In the genomic region with DNA sequence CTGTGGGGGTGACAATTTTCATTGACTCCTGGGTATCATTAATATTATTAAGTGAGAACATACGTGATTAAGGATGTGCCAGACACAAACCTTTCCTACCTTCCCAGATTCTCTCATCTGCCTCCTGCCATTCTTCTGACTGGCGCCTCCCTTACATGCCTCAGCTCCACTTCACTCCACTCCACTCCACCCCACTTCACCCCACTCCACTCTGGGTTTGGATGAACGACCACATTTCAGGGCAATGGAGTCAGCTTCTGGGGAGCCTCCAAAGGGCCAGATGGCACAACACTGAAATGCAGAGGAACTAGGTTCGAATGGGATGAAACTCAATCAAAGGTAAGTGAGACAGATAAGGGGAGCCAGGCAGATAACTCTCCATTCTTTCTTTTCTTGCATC, we compare ENCODE assay signal across 18 cellular contexts. TPM values are rescaled to one million over a fixed set of nuclear protein-coding genes. Genes with fewer than 3 reads are reported as not detected.
DNase-seq lines count a peak whose midpoint lies in the region; ATAC-seq and TF ChIP-seq lines count a peak whose summit lies in the region.
"Had no signal": no experiment of that assay in that cellular context is flagged by ENCODE, and none has a peak within 500 bp of the region (broad histone marks: within the 10 kb centered on the region; RNA-seq: fewer than 3 reads in every experiment).

No MANE protein-coding gene starts in this region.

- no peak overlapping the region for H3K56ac ChIP-seq in IMR-90 (ENCODE audit: extremely low read depth, insufficient read depth, low read length)

- no peak overlapping the region; the same call in 1 of the 2 replicates for H3K4ac ChIP-seq in IMR-90 (ENCODE audit: low read depth, low read length)

- H2AFZ ChIP-seq in IMR-90 (replicated peaks; ENCODE audit: low read length, poor library complexity), result no peak overlapping the region

- peaks cover 3% of the 10 kb centered on the region; the same call in 1 of the 2 replicates for H3K27me3 Mint-ChIP-seq in HFFc6 (ENCODE audit: insufficient read depth)
- no peaks in the 10 kb centered on the region for H3K27me3 Mint-ChIP-seq in activated CD8-positive, alpha-beta T cell treated with anti-CD3 and anti-CD28 coated beads for 36 hours

- ATAC-seq in IMR-90 (ENCODE audit: low read depth) (no peak), lower lobe of right lung (peak; percentile 82 to 91), upper lobe of left lung (ENCODE audit: low FRiP score in 2 of 2) (peak; percentile 41 to 46)
- ATAC-seq in activated CD8-positive, alpha-beta T cell treated with anti-CD3 and anti-CD28 coated beads for 36 hours, result no peak
- ATAC-seq: HCT116 had no signal

- H3K9ac ChIP-seq in IMR-90 (ENCODE audit: low read depth, low read length), result no peak overlapping the region
- H3K9ac ChIP-seq: GM23248 had no signal

- BruUV-seq in IMR-90 (replicated peaks; lab: Mats Ljungman, UMichigan), result no TSS peak

- H3K4me3 Mint-ChIP-seq in HFFc6, result no peak overlapping the region
- no peak overlapping the region for H3K4me3 Mint-ChIP-seq in activated CD8-positive, alpha-beta T cell treated with anti-CD3 and anti-CD28 coated beads for 36 hours
- H3K4me3 Mint-ChIP-seq: CD4-positive, alpha-beta memory T cell had no signal

- 0 out of 2 replicates have a peak, but pooled peaks cover 3% of the 10 kb centered on the region for H3K9me1 ChIP-seq in IMR-90 (ENCODE audit: insufficient read depth, low read length)

- H2BK15ac ChIP-seq in IMR-90 (ENCODE audit: low read depth, low read length), result peak overlapping the region; percentile 18; the same call in 1 of the 3 replicates

- no peak overlapping the region for H2BK120ac ChIP-seq in IMR-90 (ENCODE audit: low read depth, low read length)

- intact Hi-C loops in IMR-90 (cut with micrococcal nuclease) (no loop called here), lower lobe of right lung (cut with DNase I) (no loop called here)
- intact Hi-C loops in activated CD8-positive, alpha-beta T cell treated with anti-CD3 and anti-CD28 coated beads for 36 hours (cut with micrococcal nuclease), result no loop called here

- H3K79me1 ChIP-seq in IMR-90 (ENCODE audit: low read depth in 1 of 2, low read length in 2 of 2), result no peaks in the 10 kb centered on the region

- H4K5ac ChIP-seq in IMR-90 (ENCODE audit: low read depth, low read length), result no peak overlapping the region

- H2BK20ac ChIP-seq in IMR-90 (ENCODE audit: low read depth, low read length), result no peak overlapping the region

- H3K27ac ChIP-seq in IMR-90 (ENCODE audit: insufficient read depth, low read length) (no peak overlapping the region), lower lobe of right lung (peak overlapping the region; percentile 49), upper lobe of left lung (no peak overlapping the region)
- H3K27ac ChIP-seq: GM23248 had no signal

- dilution Hi-C loops in IMR-90 (cut with HindIII; ENCODE audit: low sequenced_read_pairs, unreplicated experiment), result no loop called here

- H3K23ac ChIP-seq in IMR-90 (ENCODE audit: low read depth, low read length), result no peak overlapping the region

- H3K14ac ChIP-seq in IMR-90 (replicated peaks; ENCODE audit: low read depth, low read length), result no peak overlapping the region

- no peaks in the 10 kb centered on the region for H3K27me3 ChIP-seq in IMR-90 (ENCODE audit: control insufficient read depth, insufficient read depth, low read length)
- no peaks in the 10 kb centered on the region for H3K27me3 ChIP-seq in lower lobe of right lung (ENCODE audit: low read depth)
- H3K27me3 ChIP-seq in upper lobe of left lung, result no peaks in the 10 kb centered on the region

- H4K91ac ChIP-seq in IMR-90 (ENCODE audit: insufficient read depth, low read depth, low read length), result no peak overlapping the region

- H2AK5ac ChIP-seq in IMR-90 (ENCODE audit: low read depth, low read length), result no peak overlapping the region

- no peaks in the 10 kb centered on the region for H4K20me1 ChIP-seq in IMR-90 (ENCODE audit: insufficient read depth, low read length)

- peak in 1 of 4 donors; percentile 22 for TF ChIP-seq EP300 in upper lobe of left lung (IDR thresholded peaks at IDR 0.05)

- POLR2A ChIA-PET in IMR-90 (lab: Charles Lee; ENCODE audit: unreplicated experiment), result no interaction called here
- POLR2A ChIA-PET in activated CD8-positive, alpha-beta T cell treated with anti-CD3 and anti-CD28 coated beads for 36 hours (lab: Charles Lee), result no interaction called here
- POLR2A ChIA-PET in GM10248 (lab: Yijun Ruan, JAX), result no interaction called here

- no peak overlapping the region for H3K18ac ChIP-seq in IMR-90 (ENCODE audit: low read depth, low read length)

- no peaks in the 10 kb centered on the region for H3K9me3 Mint-ChIP-seq in HFFc6
- no peaks in the 10 kb centered on the region for H3K9me3 Mint-ChIP-seq in activated CD8-positive, alpha-beta T cell treated with anti-CD3 and anti-CD28 coated beads for 36 hours
- H3K9me3 Mint-ChIP-seq: CD4-positive, alpha-beta memory T cell had no signal

- peak overlapping the region; percentile 95 for H3K27ac Mint-ChIP-seq in HFFc6
- no peak overlapping the region for H3K27ac Mint-ChIP-seq in activated CD8-positive, alpha-beta T cell treated with anti-CD3 and anti-CD28 coated beads for 36 hours
- H3K27ac Mint-ChIP-seq: CD4-positive, alpha-beta memory T cell had no signal

- 79% methylated on average over 2 of the region's 4 CpGs; no CpG with 5 or more reads in 1 of the 2 experiments for WGBS in IMR-90 (ENCODE audit: extremely low coverage in 2 of 2, insufficient read length in 1 of 2), 2 experiments
- 69 to 72% methylated on average over 4 of the region's 4 CpGs for WGBS in upper lobe of left lung, 2 donors

- H3K36me3 Mint-ChIP-seq in HFFc6 (ENCODE audit: low read depth), result peaks cover 5% of the 10 kb centered on the region; the same call in 1 of the 2 replicates
- no peaks in the 10 kb centered on the region for H3K36me3 Mint-ChIP-seq in activated CD8-positive, alpha-beta T cell treated with anti-CD3 and anti-CD28 coated beads for 36 hours (ENCODE audit: low read depth)
- H3K36me3 Mint-ChIP-seq: CD4-positive, alpha-beta memory T cell had no signal

- H4K8ac ChIP-seq in IMR-90 (ENCODE audit: low read depth in 2 of 2, low read length in 2 of 2), result no peak overlapping the region

- peaks cover 3% of the 10 kb centered on the region; the same call in 1 of the 2 replicates for H3K4me1 ChIP-seq in IMR-90 (ENCODE audit: control insufficient read depth, insufficient read depth, low read length)
- H3K4me1 ChIP-seq in lower lobe of right lung, result no peaks in the 10 kb centered on the region
- no peaks in the 10 kb centered on the region for H3K4me1 ChIP-seq in upper lobe of left lung

- CTCF ChIA-PET in IMR-90 (lab: Yijun Ruan, JAX) (no interaction called here), GM10248 (lab: Yijun Ruan, JAX) (interaction anchor here (1.9 kb wide), 1 partner anchor 10 kb away, joined by 4 read pairs; no protein-coding TSS in a partner anchor)
- CTCF ChIA-PET in activated CD8-positive, alpha-beta T cell treated with anti-CD3 and anti-CD28 coated beads for 36 hours (lab: Charles Lee), result no interaction called here

- no peaks in the 10 kb centered on the region for H3K9me3 ChIP-seq in IMR-90 (ENCODE audit: control insufficient read depth, insufficient read depth, low read length)
- no peaks in the 10 kb centered on the region for H3K9me3 ChIP-seq in lower lobe of right lung
- no peaks in the 10 kb centered on the region for H3K9me3 ChIP-seq in upper lobe of left lung

- no peak for TF ChIP-seq CTCF in HFFc6 (IDR thresholded peaks at IDR 0.05)
- TF ChIP-seq CTCF in IMR-90 (conservative IDR thresholded peaks at IDR 0.05; ENCODE audit: low read depth, low read length), result no peak
- TF ChIP-seq CTCF in lower lobe of right lung (IDR thresholded peaks at IDR 0.05), result no peak
- no peak for TF ChIP-seq CTCF in upper lobe of left lung (IDR thresholded peaks at IDR 0.05)
- TF ChIP-seq CTCF in activated CD8-positive, alpha-beta T cell treated with anti-CD3 and anti-CD28 coated beads for 36 hours (IDR thresholded peaks at IDR 0.05), result no peak
- no peak for TF ChIP-seq CTCF in GM10248 (IDR thresholded peaks at IDR 0.05; ENCODE audit: control extremely low read depth, extremely low read depth, low read depth, missing control alignments)

- H3K4me2 ChIP-seq in IMR-90 (ENCODE audit: low read depth, low read length), result no peak overlapping the region

- H3K4me1 Mint-ChIP-seq in HFFc6 (ENCODE audit: low read depth), result peaks cover 43% of the 10 kb centered on the region
- H3K4me1 Mint-ChIP-seq in activated CD8-positive, alpha-beta T cell treated with anti-CD3 and anti-CD28 coated beads for 36 hours (ENCODE audit: low read depth), result no peaks in the 10 kb centered on the region
- H3K4me1 Mint-ChIP-seq: CD4-positive, alpha-beta memory T cell had no signal

- no peaks in the 10 kb centered on the region for H3K36me3 ChIP-seq in IMR-90 (ENCODE audit: control insufficient read depth, insufficient read depth, low read length)
- no peaks in the 10 kb centered on the region for H3K36me3 ChIP-seq in lower lobe of right lung
- no peaks in the 10 kb centered on the region for H3K36me3 ChIP-seq in upper lobe of left lung

- TF ChIP-seq RAD21 in IMR-90 (IDR thresholded peaks at IDR 0.05; ENCODE audit: low read length), result no peak

- DNase-seq in HFFc6 (no peak), IMR-90 (no peak), lower lobe of right lung (peak; percentile 56), upper lobe of left lung (peak in 1 of 2 donors; percentile 23), GM10248 (ENCODE audit: extremely low spot score) (no peak)
- no peak for DNase-seq in activated CD4-positive, alpha-beta T cell treated with anti-CD3 and anti-CD28 coated beads, Interleukin-2, amount 50 U/mL, for 1 hour
- DNase-seq in activated CD8-positive, alpha-beta T cell treated with anti-CD3 and anti-CD28 coated beads for 36 hours, result no peak
- DNase-seq in activated naive CD4-positive, alpha-beta T cell treated with Interleukin-2 at 50 U/mL for 16 hours, result no peak
- DNase-seq: C1 segment of cervical spinal cord; Calu3; CD4-positive, alpha-beta memory T cell; COR-L47; DMS53; DMS79 treated with DMSO at 0.1 percent for 48 hours; GF-D8; GM23248; H7 had no signal

- in situ Hi-C loops in IMR-90 (cut with MboI; ENCODE audit: low sequenced_read_pairs), result no loop called here

- no peak overlapping the region for H3K4me3 ChIP-seq in IMR-90 (ENCODE audit: insufficient read depth, low read depth, low read length)
- H3K4me3 ChIP-seq in lower lobe of right lung, result no peak overlapping the region
- no peak overlapping the region for H3K4me3 ChIP-seq in upper lobe of left lung
- H3K4me3 ChIP-seq: GM23248 had no signal

- no peak overlapping the region for H2BK5ac ChIP-seq in IMR-90 (ENCODE audit: low read depth, low read length, poor library complexity, severe bottlenecking)

- no peak overlapping the region for H2AK9ac ChIP-seq in IMR-90 (replicated peaks; ENCODE audit: low read depth, low read length, poor library complexity)

- TF ChIP-seq POLR2A in IMR-90 (IDR thresholded peaks at IDR 0.05; ENCODE audit: low read depth, low read length) (no peak), upper lobe of left lung (IDR thresholded peaks at IDR 0.05) (no peak)

RNA-seq across cellular contexts. Expression of gene LRRC1, which starts 40.5 kb away (rescaled TPM):
- 10 to 100 TPM in 3 of 6 experiments, 1 to 10 TPM in 3; 9.3 to 12.0 (median 10.8) TPM for total RNA-seq in HFFc6 (2021; fragmentation: NEBNext Ultra II Directional; extraction: Animal tissue kit (Norgen Biotek cat#: 25700))
- 6.1 and 6.7 TPM in 2 replicates for total RNA-seq in IMR-90 (2012; rRNA removed)
- 4.3 and 5.1 TPM in 2 replicates for polyA plus RNA-seq in IMR-90 (2012; rRNA removed)
- 3.1 and 3.6 TPM in 2 replicates for polyA plus RNA-seq in IMR-90 (2012; cell fraction: cytosol; rRNA removed)
- polyA plus RNA-seq in IMR-90 (2012; cell fraction: nucleus; rRNA removed; ENCODE audit: low replicate concordance), result 5.1 and 13.1 TPM in 2 replicates
- total RNA-seq in lower lobe of right lung, result 13.4 TPM
- 10 to 100 TPM; 10.9 to 31.5 (median 19.4) TPM for total RNA-seq in upper lobe of left lung
- total RNA-seq in activated CD8-positive, alpha-beta T cell treated with anti-CD3 and anti-CD28 coated beads for 36 hours, result 1 to 10 TPM; 1.9 to 2.5 TPM

Comparison
In these comparisons a context has a peak if more than half of its experiments do, and no peak if none do; other contexts are left out.
1. ATAC-seq: peak in lower lobe of right lung (2 of 2) and upper lobe of left lung (2 of 2); none in IMR-90 (single experiment) and activated CD8-positive, alpha-beta T cell treated with anti-CD3 and anti-CD28 coated beads for 36 hours (single experiment).